In the genomic region with DNA sequence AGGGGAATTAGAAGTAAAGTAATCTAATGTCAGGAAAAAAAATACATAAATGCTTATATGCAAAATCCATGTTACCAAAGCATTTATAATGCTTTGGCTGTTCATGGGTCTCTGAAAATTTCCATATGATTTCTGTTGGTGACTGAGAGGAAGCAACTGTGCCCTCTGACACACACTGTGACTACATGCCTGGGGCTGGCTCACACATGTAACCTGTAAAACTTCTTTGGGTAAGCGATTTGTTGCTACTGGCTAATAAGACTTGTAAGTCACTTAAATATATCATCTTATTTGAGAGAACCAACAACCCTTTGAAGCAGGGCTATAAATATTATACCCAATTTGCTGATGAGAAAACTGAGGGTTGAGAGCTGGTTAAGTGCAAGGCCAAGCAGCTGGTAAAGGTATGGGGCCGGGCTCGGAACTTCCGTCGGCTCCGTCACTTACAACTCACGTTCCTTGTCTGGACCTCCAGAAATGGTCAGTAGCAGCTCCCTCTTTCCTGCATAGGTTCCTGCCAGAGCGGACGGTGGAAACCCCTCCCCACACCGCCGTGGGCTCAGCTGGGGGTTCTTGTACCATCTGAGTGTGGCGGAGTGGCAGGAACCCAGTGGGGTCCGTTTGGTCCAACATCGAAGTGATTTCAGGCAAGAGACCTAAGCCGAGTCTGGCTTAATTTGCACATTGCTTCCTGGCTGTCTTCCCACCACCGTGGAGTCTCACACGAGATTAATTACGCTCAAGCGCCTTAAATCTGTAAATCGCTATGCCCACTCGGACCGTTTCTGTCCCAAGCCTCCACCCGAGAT, we compare ENCODE assay signal across 8 cellular contexts. TPM values are rescaled to one million over a fixed set of nuclear protein-coding genes. Genes with fewer than 3 reads are reported as not detected.
DNase-seq lines count a peak whose midpoint lies in the region; ATAC-seq and TF ChIP-seq lines count a peak whose summit lies in the region.

No MANE protein-coding gene starts in this region.

- TF ChIP-seq CTCF in testis (IDR thresholded peaks at IDR 0.05) = no peak

- H3K27ac ChIP-seq in HUES48 (ENCODE audit: low read depth, low read length) (peak overlapping the region; percentile 85), angular gyrus (ENCODE audit: low read depth, low read length) (peak overlapping the region; percentile 44), testis (peak overlapping the region; percentile 62 to 65)

- H3K4me1 ChIP-seq in HUES48 (ENCODE audit: control insufficient read depth, insufficient read depth, low read length) (peaks cover 13% of the 10 kb centered on the region; the same call in 1 of the 2 replicates), testis (peaks cover 21% of the 10 kb centered on the region)

- H3K4me3 ChIP-seq in HUES48 (ENCODE audit: low read depth, low read length) = peak overlapping the region; percentile 89
- peak overlapping the region; percentile 68 to 72 for H3K4me3 ChIP-seq in testis

- H3K9me3 ChIP-seq in HUES48 (ENCODE audit: control insufficient read depth, insufficient read depth, low read length) (no peaks in the 10 kb centered on the region), testis (no peaks in the 10 kb centered on the region)

- WGBS in testis, 2 donors = 6% methylated on average over 21 to 23 of the region's 23 CpGs

- no peak for TF ChIP-seq POLR2A in testis (IDR thresholded peaks at IDR 0.05)

- intact Hi-C loops in left colon (cut with DNase I, micrococcal nuclease) = no loop called here
- intact Hi-C loops in testis (cut with DNase I; ENCODE audit: low total_unique reads) = no loop called here

- H3K36me3 ChIP-seq in HUES48 (ENCODE audit: control insufficient read depth, insufficient read depth, low read length) (peaks cover 34% of the 10 kb centered on the region), testis (ENCODE audit: low read depth, missing control alignments) (no peaks in the 10 kb centered on the region)

- ATAC-seq in left colon = peak; percentile 5
- no peak for ATAC-seq in HG02623 (IDR thresholded peaks at IDR 0.05; ENCODE audit: unreplicated experiment)

- peak overlapping the region; percentile 77 for H3K9ac ChIP-seq in HUES48 (ENCODE audit: low read depth, low read length)

- H3K27me3 ChIP-seq in HUES48 (ENCODE audit: control insufficient read depth, insufficient read depth, low read length) (no peaks in the 10 kb centered on the region), testis (no peaks in the 10 kb centered on the region)

- DNase-seq in EH (ENCODE audit: low read depth) (peak; percentile 50), left colon (no peak), testis (no peak), GM19240 (ENCODE audit: insufficient read length, low spot score) (no peak), NCI-H510A (lab: John Stamatoyannopoulos, UW) (no peak)

RNA-seq across cellular contexts. Expression of gene DFFA, which starts 0.7 kb away (rescaled TPM):
- total RNA-seq in left colon (10 to 100 TPM; 22.6 to 26.8 TPM), testis (10 to 100 TPM; 31.1 to 34.9 TPM)
- polyA plus RNA-seq in testis (ENCODE audit: insufficient read depth, low read depth, low replicate concordance) = 27.3 TPM

RNA-seq across cellular contexts. Expression of gene PEX14, which starts 3.1 kb away (rescaled TPM):
- total RNA-seq in left colon (10 to 100 TPM; 19.7 to 21.5 TPM), testis (10 to 100 TPM; 30.3 to 39.8 TPM)
- 28.6 TPM for polyA plus RNA-seq in testis (ENCODE audit: insufficient read depth, low read depth, low replicate concordance)

RNA-seq across cellular contexts. Expression of gene CORT, which starts 21.8 kb away (rescaled TPM):
- total RNA-seq in left colon (under 1 TPM; 0.34 to 0.52 TPM), testis (1 to 10 TPM in 1 of 2 donors, under 1 TPM in 1; 0.62 to 1.4 TPM)
- polyA plus RNA-seq in testis (ENCODE audit: insufficient read depth, low read depth, low replicate concordance) = 0.98 TPM

RNA-seq across cellular contexts. Expression of gene CENPS, which starts 41.4 kb away (rescaled TPM):
- total RNA-seq in left colon (10 to 100 TPM; 11.8 to 11.9 TPM), testis (10 to 100 TPM; 26.4 to 49.6 TPM)
- polyA plus RNA-seq in testis (ENCODE audit: insufficient read depth, low read depth, low replicate concordance) = 125 TPM
